Comparison of ENCODE assay signal across 23 cellular contexts in genomic region chr19:43490759-43491158, GRCh38. TPM values are rescaled to one million over a fixed set of nuclear protein-coding genes. Genes with fewer than 3 reads are reported as not detected.
DNase-seq lines count a peak whose midpoint lies in the region; ATAC-seq, FAIRE-seq and TF ChIP-seq lines count a peak whose summit lies in the region.
"Had no signal": no experiment of that assay in that cellular context is flagged by ENCODE, and none has a peak within 500 bp of the region (broad histone marks: within the 10 kb centered on the region; RNA-seq: fewer than 3 reads in every experiment).

No MANE protein-coding gene starts in this region.

- no peak overlapping the region for H3K9ac ChIP-seq in kidney (ENCODE audit: low read length in 2 of 2)

- intact Hi-C loops in kidney (cut with DNase I): no loop called here

- no peaks in the 10 kb centered on the region for H3K79me2 ChIP-seq in osteoblast (ENCODE audit: insufficient read depth, low read length)

- H3K4me1 Mint-ChIP-seq in CD4-positive, CD25-positive, alpha-beta regulatory T cell: peaks cover 0 to 7% (median 0%) of the 10 kb centered on the region in 4 donors

- peaks cover 7% of the 10 kb centered on the region for H3K36me3 Mint-ChIP-seq in CD4-positive, CD25-positive, alpha-beta regulatory T cell

- no peak for TF ChIP-seq CTCF in kidney (IDR thresholded peaks at IDR 0.05; ENCODE audit: borderline replicate concordance, extremely low read depth, insufficient read depth)
- TF ChIP-seq CTCF in osteoblast (IDR thresholded peaks at IDR 0.05; ENCODE audit: extremely low read depth, low read depth, low read length): no peak

- H4K20me1 ChIP-seq in osteoblast (ENCODE audit: insufficient read depth, low read length): no peaks in the 10 kb centered on the region

- peak overlapping the region in 2 of 3 donors; percentile 4 to 61 for H3K27ac Mint-ChIP-seq in CD4-positive, CD25-positive, alpha-beta regulatory T cell
- H3K27ac Mint-ChIP-seq: GM23338, H9, HFFc6 had no signal

- no peak overlapping the region for H3K4me3 ChIP-seq in CD4-positive, CD25-positive, alpha-beta regulatory T cell (ENCODE audit: low read depth, low read length)
- H3K4me3 ChIP-seq in kidney (ENCODE audit: low read length in 2 of 2): no peak overlapping the region
- no peak overlapping the region for H3K4me3 ChIP-seq in osteoblast (ENCODE audit: insufficient read depth, low read length)
- H3K4me3 ChIP-seq: A549, GM23338 had no signal

- no peaks in the 10 kb centered on the region for H3K27me3 Mint-ChIP-seq in CD4-positive, CD25-positive, alpha-beta regulatory T cell

- no peaks in the 10 kb centered on the region for H3K4me1 ChIP-seq in CD4-positive, CD25-positive, alpha-beta regulatory T cell (ENCODE audit: control insufficient read depth, insufficient read depth, low read length, poor library complexity, severe bottlenecking)
- no peaks in the 10 kb centered on the region for H3K4me1 ChIP-seq in kidney (ENCODE audit: control insufficient read depth in 1 of 2, insufficient read depth in 1 of 2, low read depth in 1 of 2, low read length in 2 of 2)
- H3K4me1 ChIP-seq in osteoblast (ENCODE audit: insufficient read depth, low read length): no peaks in the 10 kb centered on the region
- H3K4me1 ChIP-seq: A549, BE2C, Caco-2 had no signal

- H3K4me2 ChIP-seq in osteoblast (ENCODE audit: insufficient read depth, low read length): no peak overlapping the region
- H3K4me2 ChIP-seq: A549, GM23338 had no signal

- no peak for ATAC-seq in CD4-positive, CD25-positive, alpha-beta regulatory T cell (ENCODE audit: low read depth in 2 of 2)
- no peak for ATAC-seq in HG03039 (IDR thresholded peaks at IDR 0.05; ENCODE audit: unreplicated experiment)
- ATAC-seq: A549; CD8-positive, alpha-beta T cell; GM23338; HCT116 had no signal

- no peak overlapping the region for H3K27ac ChIP-seq in CD4-positive, CD25-positive, alpha-beta regulatory T cell (ENCODE audit: insufficient read depth, low read length, poor library complexity, severe bottlenecking)
- H3K27ac ChIP-seq in kidney (ENCODE audit: low read depth in 2 of 2, low read length in 2 of 2) (no peak overlapping the region), osteoblast (ENCODE audit: low read depth, low read length) (no peak overlapping the region)
- H3K27ac ChIP-seq: A549 had no signal

- H3K27me3 ChIP-seq in CD4-positive, CD25-positive, alpha-beta regulatory T cell (ENCODE audit: control insufficient read depth, insufficient read depth, low read length): no peaks in the 10 kb centered on the region
- H3K27me3 ChIP-seq in osteoblast (ENCODE audit: insufficient read depth, low read length): no peaks in the 10 kb centered on the region
- H3K27me3 ChIP-seq: BE2C had no signal

- no peak for FAIRE-seq in kidney (lab: Jason Lieb, UNC)
- FAIRE-seq: A549, G401.6, GM12892 had no signal

- H3K4me3 Mint-ChIP-seq in CD4-positive, CD25-positive, alpha-beta regulatory T cell: no peak overlapping the region
- H3K4me3 Mint-ChIP-seq: CD8-positive, alpha-beta T cell; GM23338; H9; HFFc6 had no signal

- H2AFZ ChIP-seq in osteoblast (ENCODE audit: low read length): no peak overlapping the region
- H2AFZ ChIP-seq: GM23338 had no signal

- no peaks in the 10 kb centered on the region for H3K9me3 ChIP-seq in CD4-positive, CD25-positive, alpha-beta regulatory T cell (ENCODE audit: control insufficient read depth in 2 of 2, low read length in 2 of 2)
- H3K9me3 ChIP-seq in kidney (ENCODE audit: control insufficient read depth in 1 of 2, low read length in 2 of 2): no peaks in the 10 kb centered on the region
- no peaks in the 10 kb centered on the region for H3K9me3 ChIP-seq in osteoblast (ENCODE audit: low read depth, low read length)
- H3K9me3 ChIP-seq: A549, BE2C, Caco-2 had no signal

- no peaks in the 10 kb centered on the region for H3K9me3 Mint-ChIP-seq in CD4-positive, CD25-positive, alpha-beta regulatory T cell
- H3K9me3 Mint-ChIP-seq: CD8-positive, alpha-beta T cell; GM23338; H9; HFFc6 had no signal

- no peak for DNase-seq in CD4-positive, CD25-positive, alpha-beta regulatory T cell
- DNase-seq in kidney (peak; percentile 7), osteoblast (ENCODE audit: insufficient read length, low spot score, missing footprints) (peak; percentile 80), NCI-H1417 (lab: John Stamatoyannopoulos, UW) (no peak)
- no peak for DNase-seq in activated CD4-positive, alpha-beta T cell treated with anti-CD3 and anti-CD28 coated beads, Interleukin-2, amount 50 U/mL, for 1 hour
- DNase-seq: 8988T; ACHN; AML-193; BE2C; C1 segment of cervical spinal cord; Caco-2; CD8-positive, alpha-beta T cell; DMS153; DND-41; H9; HFFc6 had no signal

- H3K36me3 ChIP-seq in CD4-positive, CD25-positive, alpha-beta regulatory T cell (ENCODE audit: control insufficient read depth, insufficient read depth, low read length): peaks cover 15% of the 10 kb centered on the region
- peaks cover 0 to 9% of the 10 kb centered on the region in 2 donors for H3K36me3 ChIP-seq in kidney (ENCODE audit: control insufficient read depth in 1 of 2, insufficient read depth in 2 of 2, low read length in 2 of 2)
- H3K36me3 ChIP-seq in osteoblast (ENCODE audit: insufficient read depth, low read length): peaks cover 5% of the 10 kb centered on the region
- H3K36me3 ChIP-seq: BE2C had no signal

RNA-seq across cellular contexts. Expression of gene PHLDB3, which starts 13.8 kb away (rescaled TPM):
- total RNA-seq in CD4-positive, CD25-positive, alpha-beta regulatory T cell: 64.1 TPM
- polyA plus RNA-seq in CD4-positive, CD25-positive, alpha-beta regulatory T cell: 1 to 10 TPM; 1.5 to 4.4 (median 3.6) TPM
- total RNA-seq in kidney (10.8 TPM), osteoblast (10.9 and 12.1 TPM in 2 replicates)
- 8.2 TPM for polyA plus RNA-seq in kidney (ENCODE audit: insufficient read depth, low read depth, low replicate concordance)

RNA-seq across cellular contexts. Expression of gene LYPD3, which starts 25.4 kb away (rescaled TPM):
- total RNA-seq in CD4-positive, CD25-positive, alpha-beta regulatory T cell: 12.7 TPM
- polyA plus RNA-seq in CD4-positive, CD25-positive, alpha-beta regulatory T cell: 1 to 10 TPM; 1.8 to 6.5 (median 4.3) TPM
- total RNA-seq in kidney: 1.7 TPM
- 2.2 TPM for polyA plus RNA-seq in kidney (ENCODE audit: insufficient read depth, low read depth, low replicate concordance)
- 0.88 TPM in 1 of 2 replicates, not detected in the other for total RNA-seq in osteoblast

RNA-seq across cellular contexts. Expression of gene ETHE1, which starts 36.2 kb away (rescaled TPM):
- 22.8 TPM for total RNA-seq in CD4-positive, CD25-positive, alpha-beta regulatory T cell
- polyA plus RNA-seq in CD4-positive, CD25-positive, alpha-beta regulatory T cell: 10 to 100 TPM; 55.1 to 73.5 (median 64.4) TPM
- 61.3 TPM for total RNA-seq in kidney
- 81.8 TPM for polyA plus RNA-seq in kidney (ENCODE audit: insufficient read depth, low read depth, low replicate concordance)
- 42.7 and 52.1 TPM in 2 replicates for total RNA-seq in osteoblast

RNA-seq across cellular contexts. Expression of gene ZNF575, which starts 42.2 kb away (rescaled TPM):
- total RNA-seq in CD4-positive, CD25-positive, alpha-beta regulatory T cell: 3.3 TPM
- polyA plus RNA-seq in CD4-positive, CD25-positive, alpha-beta regulatory T cell: 1 to 10 TPM in 3 of 4 donors, under 1 TPM in 1; 0.83 to 1.6 (median 1.3) TPM
- total RNA-seq in kidney (3.1 TPM), osteoblast (0.29 and 0.72 TPM in 2 replicates)
- polyA plus RNA-seq in kidney (ENCODE audit: insufficient read depth, low read depth, low replicate concordance): 2.8 TPM
- total RNA-seq: H4, H9 had no signal

Comparison
In these comparisons a context has a peak if more than half of its experiments do, and no peak if none do; other contexts are left out.
1. DNase-seq: peak in kidney (single experiment) and osteoblast (single experiment); none in CD4-positive, CD25-positive, alpha-beta regulatory T cell (0 of 3), NCI-H1417 (0 of 3) and activated CD4-positive, alpha-beta T cell treated with anti-CD3 and anti-CD28 coated beads, Interleukin-2, amount 50 U/mL, for 1 hour (single experiment).